ENCODE assay signal across 11 cellular contexts in genomic region chr15:33559207-33559890, GRCh38.
"Had no signal": no experiment of that assay in that cellular context is flagged by ENCODE, and none has a peak within 500 bp of the region (broad histone marks: within the 10 kb centered on the region; RNA-seq: fewer than 3 reads in every experiment).

No MANE protein-coding gene starts in this region.

- H3K9me3 ChIP-seq: ascending aorta, left lung had no signal

- DNase-seq: activated CD4-positive, alpha-beta memory T cell treated with anti-CD3 and anti-CD28 coated beads, Interleukin-2, amount 10 ng/mL, durations not matched to agents 7 days and 5 days; activated CD8-positive, alpha-beta memory T cell treated with anti-CD3 and anti-CD28 coated beads, Interleukin-2, amount 50 U/mL, for 4 hours; activated naive CD4-positive, alpha-beta T cell; activated naive CD8-positive, alpha-beta T cell treated with anti-CD3 and anti-CD28 coated beads, Interleukin-2, amount 50 U/mL, for 24 hours; dorsolateral prefrontal cortex; left lung; nephron progenitor cell; stimulated activated CD4-positive, alpha-beta T cell treated with anti-CD3 and anti-CD28 coated beads, Interleukin-12 subunit alpha, Interleukin-12 subunit beta, amount 100 ng/mL, for 4 hours; stimulated activated naive CD4-positive, alpha-beta T cell treated with Interleukin-2 at 50 U/mL for 16 hours; SW 1271 had no signal

- H3K4me3 ChIP-seq: ascending aorta, dorsolateral prefrontal cortex, left lung had no signal

- H3K27me3 ChIP-seq: ascending aorta, left lung had no signal

- H3K4me1 ChIP-seq: ascending aorta, left lung had no signal

- H3K27ac ChIP-seq: ascending aorta, dorsolateral prefrontal cortex, left lung had no signal

- H3K36me3 ChIP-seq: ascending aorta, left lung had no signal
